ENCODE assay signal across 3 cellular contexts in genomic region chr9:37926737-37927590, GRCh38.
A peak's percentile ranks its signal among the peaks of the same experiment; 100 is the strongest.
TF ChIP-seq lines count a peak whose summit lies in the region.

No MANE protein-coding gene starts in this region.

TF ChIP-seq in SK-N-SH, 30 proteins besides CTCF, POLR2A, EP300 and RAD21:
- TF ChIP-seq ELF1 (IDR thresholded peaks at IDR 0.05): no peak
TF ChIP-seq in SK-N-SH: peak in this region for 0.

TF ChIP-seq in SK-N-SH treated with all-trans-retinoic acid at 6 μM for 48 hours, 23 proteins besides CTCF, POLR2A, EP300 and RAD21:
- no peak for TF ChIP-seq POU6F1 (CRISPR knock-in tag; IDR thresholded peaks at IDR 0.05; ENCODE audit: borderline replicate concordance, low read depth)
- TF ChIP-seq ARNTL (CRISPR knock-in tag; IDR thresholded peaks at IDR 0.05; ENCODE audit: borderline replicate concordance, low read depth): no peak
- TF ChIP-seq, protein P1, sequence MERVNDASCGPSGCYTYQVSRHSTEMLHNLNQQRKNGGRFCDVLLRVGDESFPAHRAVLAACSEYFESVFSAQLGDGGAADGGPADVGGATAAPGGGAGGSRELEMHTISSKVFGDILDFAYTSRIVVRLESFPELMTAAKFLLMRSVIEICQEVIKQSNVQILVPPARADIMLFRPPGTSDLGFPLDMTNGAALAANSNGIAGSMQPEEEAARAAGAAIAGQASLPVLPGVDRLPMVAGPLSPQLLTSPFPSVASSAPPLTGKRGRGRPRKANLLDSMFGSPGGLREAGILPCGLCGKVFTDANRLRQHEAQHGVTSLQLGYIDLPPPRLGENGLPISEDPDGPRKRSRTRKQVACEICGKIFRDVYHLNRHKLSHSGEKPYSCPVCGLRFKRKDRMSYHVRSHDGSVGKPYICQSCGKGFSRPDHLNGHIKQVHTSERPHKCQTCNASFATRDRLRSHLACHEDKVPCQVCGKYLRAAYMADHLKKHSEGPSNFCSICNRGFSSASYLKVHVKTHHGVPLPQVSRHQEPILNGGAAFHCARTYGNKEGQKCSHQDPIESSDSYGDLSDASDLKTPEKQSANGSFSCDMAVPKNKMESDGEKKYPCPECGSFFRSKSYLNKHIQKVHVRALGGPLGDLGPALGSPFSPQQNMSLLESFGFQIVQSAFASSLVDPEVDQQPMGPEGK (CRISPR knock-in tag; IDR thresholded peaks at IDR 0.05; ENCODE audit: borderline replicate concordance): no peak
- TF ChIP-seq TOX (CRISPR knock-in tag; IDR thresholded peaks at IDR 0.05; ENCODE audit: borderline replicate concordance): no peak
- no peak for TF ChIP-seq RARB (CRISPR knock-in tag; IDR thresholded peaks at IDR 0.05)
- no peak for TF ChIP-seq ESRRG (CRISPR knock-in tag; IDR thresholded peaks at IDR 0.05)
- TF ChIP-seq SNAI2 (CRISPR knock-in tag; IDR thresholded peaks at IDR 0.05): no peak
- TF ChIP-seq CSDC2 (CRISPR knock-in tag; IDR thresholded peaks at IDR 0.05): no peak
- no peak for TF ChIP-seq ZNF565 (CRISPR knock-in tag; conservative IDR thresholded peaks at IDR 0.05; ENCODE audit: low read depth)
- TF ChIP-seq PPARA (CRISPR knock-in tag; IDR thresholded peaks at IDR 0.05; ENCODE audit: borderline replicate concordance): no peak
- no peak for TF ChIP-seq ISL1 (CRISPR knock-in tag; IDR thresholded peaks at IDR 0.05)
- no peak for TF ChIP-seq ZNF8 (CRISPR knock-in tag; IDR thresholded peaks at IDR 0.05)
- TF ChIP-seq OSR1 (CRISPR knock-in tag; IDR thresholded peaks at IDR 0.05): no peak
- no peak for TF ChIP-seq BACH2 (CRISPR knock-in tag; IDR thresholded peaks at IDR 0.05; ENCODE audit: borderline replicate concordance)
- TF ChIP-seq TCF4 (CRISPR knock-in tag; IDR thresholded peaks at IDR 0.05; ENCODE audit: borderline replicate concordance): no peak
- no peak for TF ChIP-seq TSHZ2 (CRISPR knock-in tag; IDR thresholded peaks at IDR 0.05)
- TF ChIP-seq, protein P2, sequence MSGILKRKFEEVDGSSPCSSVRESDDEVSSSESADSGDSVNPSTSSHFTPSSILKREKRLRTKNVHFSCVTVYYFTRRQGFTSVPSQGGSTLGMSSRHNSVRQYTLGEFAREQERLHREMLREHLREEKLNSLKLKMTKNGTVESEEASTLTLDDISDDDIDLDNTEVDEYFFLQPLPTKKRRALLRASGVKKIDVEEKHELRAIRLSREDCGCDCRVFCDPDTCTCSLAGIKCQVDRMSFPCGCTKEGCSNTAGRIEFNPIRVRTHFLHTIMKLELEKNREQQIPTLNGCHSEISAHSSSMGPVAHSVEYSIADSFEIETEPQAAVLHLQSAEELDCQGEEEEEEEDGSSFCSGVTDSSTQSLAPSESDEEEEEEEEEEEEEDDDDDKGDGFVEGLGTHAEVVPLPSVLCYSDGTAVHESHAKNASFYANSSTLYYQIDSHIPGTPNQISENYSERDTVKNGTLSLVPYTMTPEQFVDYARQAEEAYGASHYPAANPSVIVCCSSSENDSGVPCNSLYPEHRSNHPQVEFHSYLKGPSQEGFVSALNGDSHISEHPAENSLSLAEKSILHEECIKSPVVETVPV (CRISPR knock-in tag; IDR thresholded peaks at IDR 0.05): no peak
- TF ChIP-seq ZFP3 (CRISPR knock-in tag; IDR thresholded peaks at IDR 0.05): no peak
- no peak for TF ChIP-seq ZFP30 (CRISPR knock-in tag; IDR thresholded peaks at IDR 0.05)
- TF ChIP-seq, protein P3, sequence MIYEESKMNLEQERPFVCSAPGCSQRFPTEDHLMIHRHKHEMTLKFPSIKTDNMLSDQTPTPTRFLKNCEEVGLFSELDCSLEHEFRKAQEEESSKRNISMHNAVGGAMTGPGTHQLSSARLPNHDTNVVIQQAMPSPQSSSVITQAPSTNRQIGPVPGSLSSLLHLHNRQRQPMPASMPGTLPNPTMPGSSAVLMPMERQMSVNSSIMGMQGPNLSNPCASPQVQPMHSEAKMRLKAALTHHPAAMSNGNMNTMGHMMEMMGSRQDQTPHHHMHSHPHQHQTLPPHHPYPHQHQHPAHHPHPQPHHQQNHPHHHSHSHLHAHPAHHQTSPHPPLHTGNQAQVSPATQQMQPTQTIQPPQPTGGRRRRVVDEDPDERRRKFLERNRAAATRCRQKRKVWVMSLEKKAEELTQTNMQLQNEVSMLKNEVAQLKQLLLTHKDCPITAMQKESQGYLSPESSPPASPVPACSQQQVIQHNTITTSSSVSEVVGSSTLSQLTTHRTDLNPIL (CRISPR knock-in tag; IDR thresholded peaks at IDR 0.05; ENCODE audit: low read depth): no peak

TF ChIP-seq in endothelial cell of umbilical vein, 7 proteins besides CTCF, POLR2A, EP300 and RAD21:
- peak; percentile 37 for TF ChIP-seq MAX (IDR thresholded peaks at IDR 0.05; ENCODE audit: insufficient read depth, insufficient read length)
- no peak for TF ChIP-seq EZH2 (IDR thresholded peaks at IDR 0.05; ENCODE audit: borderline replicate concordance, low read depth, low read length, severe bottlenecking)
